Comparison of ENCODE assay signal across 1 cellular context in genomic region chr17:41428591-41429326, GRCh38.
A peak's percentile ranks its signal among the peaks of the same experiment; 100 is the strongest.
TF ChIP-seq lines count a peak whose summit lies in the region.

No MANE protein-coding gene starts in this region.

TF ChIP-seq in HepG2, 621 proteins besides CTCF, POLR2A, EP300 and RAD21:
- peak; percentile 90 for TF ChIP-seq FOSL2 (CRISPR knock-in tag; IDR thresholded peaks at IDR 0.05)
- peak; percentile 39; the same call in 1 of the 2 replicates for TF ChIP-seq NR2F6 (IDR thresholded peaks at IDR 0.05)
- 0 out of 2 replicates have a peak, but pooled peaks have one; percentile 9 for TF ChIP-seq NR2F6 (CRISPR knock-in tag; IDR thresholded peaks at IDR 0.05)
- no peak for TF ChIP-seq ZNF281 (CRISPR knock-in tag; IDR thresholded peaks at IDR 0.05; ENCODE audit: borderline replicate concordance)
- no peak for TF ChIP-seq ZNF652 (CRISPR knock-in tag; IDR thresholded peaks at IDR 0.05; ENCODE audit: borderline replicate concordance, low read depth)
- no peak for TF ChIP-seq ZNF724P (CRISPR knock-in tag; IDR thresholded peaks at IDR 0.05; ENCODE audit: borderline replicate concordance)
- no peak for TF ChIP-seq SP4 (CRISPR knock-in tag; IDR thresholded peaks at IDR 0.05)
- no peak for TF ChIP-seq HNRNPL (IDR thresholded peaks at IDR 0.05; ENCODE audit: low read depth, low read length)
- no peak for TF ChIP-seq IKZF1 (IDR thresholded peaks at IDR 0.05)
- TF ChIP-seq DZIP1 (CRISPR knock-in tag; IDR thresholded peaks at IDR 0.05): no peak
- no peak for TF ChIP-seq TARDBP (CRISPR knock-in tag; IDR thresholded peaks at IDR 0.05)
- no peak for TF ChIP-seq GFI1 (CRISPR knock-in tag; IDR thresholded peaks at IDR 0.05; ENCODE audit: borderline replicate concordance)
- no peak for TF ChIP-seq ZNF44 (CRISPR knock-in tag; IDR thresholded peaks at IDR 0.05)
- TF ChIP-seq RARA (CRISPR knock-in tag; IDR thresholded peaks at IDR 0.05): no peak
